Comparison of ENCODE assay signal across 24 cellular contexts in the genomic region with DNA sequence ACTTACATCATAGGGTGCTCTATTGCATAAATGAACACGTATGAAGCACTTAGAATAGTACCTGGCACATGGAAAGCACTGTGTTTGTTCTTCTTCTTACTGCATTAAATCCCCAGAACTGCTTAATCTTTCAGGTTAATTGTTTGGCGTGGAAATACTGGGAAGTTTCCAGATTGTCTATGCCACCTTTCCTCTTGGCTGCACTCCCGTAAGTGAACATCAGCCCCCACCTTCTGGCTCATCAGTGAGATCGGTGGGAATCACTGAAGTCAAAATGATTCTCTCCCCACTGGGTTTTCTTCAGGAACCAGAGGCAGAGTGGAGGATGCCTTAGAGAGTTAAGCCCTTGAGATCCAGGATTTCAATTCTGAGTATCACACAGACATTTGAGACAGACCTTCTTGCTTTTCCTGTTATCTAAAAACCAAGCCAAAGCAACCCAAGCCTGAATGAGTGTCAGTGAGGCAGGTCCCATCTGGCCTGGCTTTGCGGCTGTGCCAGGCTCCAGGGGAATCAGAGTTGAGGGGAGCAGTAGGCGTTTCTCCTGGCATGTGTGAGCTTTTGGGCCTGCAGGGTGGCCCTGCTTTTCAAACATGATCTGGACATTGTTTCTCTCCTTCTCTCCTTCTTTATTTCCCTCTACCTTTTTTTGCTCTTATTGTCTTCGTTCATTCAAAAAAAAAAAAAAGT. TPM values are rescaled to one million over a fixed set of nuclear protein-coding genes. Genes with fewer than 3 reads are reported as not detected.
"Had no signal": no experiment of that assay in that cellular context is flagged by ENCODE, and none has a peak within 500 bp of the region (broad histone marks: within the 10 kb centered on the region; RNA-seq: fewer than 3 reads in every experiment).

No MANE protein-coding gene starts in this region.

- H3K4me1 ChIP-seq: SJCRH30 had no signal

- ATAC-seq: activated CD4-positive, alpha-beta T cell treated with anti-CD3 and anti-CD28 coated beads for 36 hours; activated T-helper 17 cell treated with anti-CD3 and anti-CD28 coated beads, Interleukin-2, amount 50 U/mL, for 72 hours had no signal

- H3K27me3 ChIP-seq: brain microvascular endothelial cell, cardiac muscle cell, SJCRH30 had no signal

- H3K36me3 ChIP-seq: brain microvascular endothelial cell, cardiac muscle cell, SJCRH30 had no signal

- H3K4me3 ChIP-seq: cardiac muscle cell, PC-9, SJCRH30 had no signal

- H3K27ac ChIP-seq: brain microvascular endothelial cell, cardiac muscle cell, PC-9, SJCRH30, VCaP had no signal

- H2AFZ ChIP-seq: PC-9 had no signal

- H3K9me3 ChIP-seq: SJCRH30, SK-N-SH had no signal

- DNase-seq: activated CD4-positive, alpha-beta memory T cell treated with anti-CD3 and anti-CD28 coated beads, Interleukin-2, amount 10 ng/mL, durations not matched to agents 7 days and 5 days; activated CD4-positive, alpha-beta T cell treated with anti-CD3 and anti-CD28 coated beads for 36 hours; activated CD4-positive, alpha-beta T cell treated with anti-CD3 and anti-CD28 coated beads, Interleukin-2, amount 50 U/mL, for 1 hour; activated gamma-delta T cell; activated naive CD4-positive, alpha-beta T cell treated with anti-CD3 and anti-CD28 coated beads for 36 hours; activated naive CD8-positive, alpha-beta T cell treated with anti-CD3 and anti-CD28 coated beads for 36 hours; activated T-cell treated with anti-CD3 and anti-CD28 coated beads for 4 hours; activated T-cell treated with anti-CD3 and anti-CD28 coated beads, Interleukin-2, amount 50 U/mL, for 48 hours; brain microvascular endothelial cell; IMR-90; Kasumi-1; KBM-7; NCI-H1048; NCI-H146; NCI-H2029 treated with DMSO at 0.1 percent for 48 hours; NCI-H524 treated with DMSO at 0.1 percent for 48 hours; NCI-H748 treated with DMSO at 0.1 percent for 48 hours; PC-9; SJCRH30; SK-N-SH; T-helper 1 cell had no signal

- H3K4me2 ChIP-seq: PC-9, SK-N-SH had no signal

- H3K9ac ChIP-seq: SK-N-SH had no signal

RNA-seq across cellular contexts. Expression of gene OTOA, which starts 59.1 kb away (rescaled TPM):
- total RNA-seq: activated naive CD4-positive, alpha-beta T cell treated with anti-CD3 and anti-CD28 coated beads for 36 hours; IMR-90; PC-9; SJCRH30 had no signal
